In the genomic region with DNA sequence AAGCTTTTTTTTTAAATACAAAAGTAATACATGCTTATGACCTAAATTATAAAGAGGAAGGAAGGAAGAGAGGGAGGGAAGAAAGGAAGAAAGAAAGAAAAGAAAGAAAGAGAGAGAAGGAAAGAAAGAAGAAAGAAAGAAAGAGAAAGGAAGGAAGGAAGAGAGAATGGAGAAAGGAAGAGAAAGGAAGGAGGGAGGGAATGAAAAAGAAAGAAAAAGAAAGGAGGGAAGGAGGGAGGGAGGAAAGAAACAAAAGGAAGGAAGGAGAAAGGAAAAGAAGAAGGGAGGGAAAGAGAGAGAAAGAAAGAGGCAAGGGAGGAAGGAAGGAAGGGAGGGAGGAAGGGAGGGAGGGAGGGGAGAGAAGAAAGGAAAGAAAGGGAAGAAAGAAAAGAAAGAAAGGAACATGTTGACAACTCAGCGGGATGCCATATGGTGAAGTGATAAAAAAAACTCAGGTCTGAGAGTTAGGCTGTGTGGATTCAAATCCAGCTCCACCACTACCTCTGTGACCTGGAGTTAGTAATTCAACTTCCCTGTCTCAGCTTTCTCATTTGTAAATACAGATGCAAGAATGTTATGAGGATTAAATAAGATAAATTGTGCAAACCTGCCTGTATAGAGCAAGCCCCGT, we compare ENCODE assay signal across 22 cellular contexts. TPM values are rescaled to one million over a fixed set of nuclear protein-coding genes. Genes with fewer than 3 reads are reported as not detected.
DNase-seq lines count a peak whose midpoint lies in the region; ATAC-seq and TF ChIP-seq lines count a peak whose summit lies in the region.
"Had no signal": no experiment of that assay in that cellular context is flagged by ENCODE, and none has a peak within 500 bp of the region (broad histone marks: within the 10 kb centered on the region; RNA-seq: fewer than 3 reads in every experiment).

No MANE protein-coding gene starts in this region.

- peak overlapping the region; percentile 56 for H3K4me2 ChIP-seq in GM23338
- H3K4me2 ChIP-seq: A549 had no signal

- peaks cover 18% of the 10 kb centered on the region for H3K4me1 ChIP-seq in GM23338 (ENCODE audit: insufficient read depth)
- H3K4me1 ChIP-seq: A549, BE2C had no signal

- H3K4me3 Mint-ChIP-seq in T-helper 2 cell treated with Interferon-gamma antibody and Interleukin-4, amounts not matched to agents 5 μg/mL and 100 μg/mL, for 36 hours: no peak overlapping the region
- H3K4me3 Mint-ChIP-seq in GM23338: no peak overlapping the region
- no peak overlapping the region for H3K4me3 Mint-ChIP-seq in stimulated activated memory B cell treated with anti-CD40 and anti-IgM and Interleukin-4, amounts not matched to agents 10 μg/mL and 1 μg/mL and 100 μg/mL, for 72 hours

- no peak overlapping the region for H3K4me3 ChIP-seq in GM23338
- H3K4me3 ChIP-seq: A549 had no signal

- no peaks in the 10 kb centered on the region for H3K79me2 ChIP-seq in GM23338 (replicated peaks; ENCODE audit: insufficient read depth)

- H3K27me3 Mint-ChIP-seq in T-helper 2 cell treated with Interferon-gamma antibody and Interleukin-4, amounts not matched to agents 5 μg/mL and 100 μg/mL, for 36 hours (ENCODE audit: low read depth): no peaks in the 10 kb centered on the region
- H3K27me3 Mint-ChIP-seq in GM23338 (ENCODE audit: insufficient read depth, low read depth, poor library complexity): peaks cover 4% of the 10 kb centered on the region
- no peaks in the 10 kb centered on the region for H3K27me3 Mint-ChIP-seq in stimulated activated memory B cell treated with anti-CD40 and anti-IgM and Interleukin-4, amounts not matched to agents 10 μg/mL and 1 μg/mL and 100 μg/mL, for 72 hours

- peak overlapping the region; percentile 28 for H3K27ac Mint-ChIP-seq in T-helper 2 cell treated with Interferon-gamma antibody and Interleukin-4, amounts not matched to agents 5 μg/mL and 100 μg/mL, for 36 hours
- peak overlapping the region; percentile 32; the same call in 1 of the 2 replicates for H3K27ac Mint-ChIP-seq in GM23338
- peak overlapping the region; percentile 36 for H3K27ac Mint-ChIP-seq in stimulated activated memory B cell treated with anti-CD40 and anti-IgM and Interleukin-4, amounts not matched to agents 10 μg/mL and 1 μg/mL and 100 μg/mL, for 72 hours

- no peaks in the 10 kb centered on the region for H3K27me3 ChIP-seq in GM23338 (ENCODE audit: insufficient read depth)

- peaks cover 11% of the 10 kb centered on the region for H3K4me1 Mint-ChIP-seq in T-helper 2 cell treated with Interferon-gamma antibody and Interleukin-4, amounts not matched to agents 5 μg/mL and 100 μg/mL, for 36 hours (ENCODE audit: low read depth)
- peaks cover 16% of the 10 kb centered on the region for H3K4me1 Mint-ChIP-seq in GM23338
- H3K4me1 Mint-ChIP-seq in stimulated activated memory B cell treated with anti-CD40 and anti-IgM and Interleukin-4, amounts not matched to agents 10 μg/mL and 1 μg/mL and 100 μg/mL, for 72 hours: peaks cover 7% of the 10 kb centered on the region

- H3K36me3 Mint-ChIP-seq in T-helper 2 cell treated with Interferon-gamma antibody and Interleukin-4, amounts not matched to agents 5 μg/mL and 100 μg/mL, for 36 hours (ENCODE audit: low read depth): no peaks in the 10 kb centered on the region
- no peaks in the 10 kb centered on the region for H3K36me3 Mint-ChIP-seq in GM23338 (ENCODE audit: low read depth)
- H3K36me3 Mint-ChIP-seq in stimulated activated memory B cell treated with anti-CD40 and anti-IgM and Interleukin-4, amounts not matched to agents 10 μg/mL and 1 μg/mL and 100 μg/mL, for 72 hours: no peaks in the 10 kb centered on the region

- no peak for TF ChIP-seq CTCF in GM23338 (conservative IDR thresholded peaks at IDR 0.05; ENCODE audit: low read depth in 2 of 2)

- ATAC-seq in GM23338 (peak; percentile 43), GM19324 (IDR thresholded peaks at IDR 0.05; ENCODE audit: low FRiP score, unreplicated experiment) (no peak)
- ATAC-seq in stimulated activated memory B cell treated with anti-CD40 and anti-IgM and Interleukin-4, amounts not matched to agents 10 μg/mL and 1 μg/mL and 100 μg/mL, for 72 hours: no peak
- ATAC-seq: A549, HCT116 had no signal

- no peak for DNase-seq in T-helper 2 cell treated with Interferon-gamma antibody and Interleukin-4, amounts not matched to agents 5 μg/mL and 100 μg/mL, for 36 hours (ENCODE audit: low spot score)
- DNase-seq in T-helper 2 cell (no peak), GM23338 (ENCODE audit: low spot score) (peak; percentile 37), NCI-H69 (lab: John Stamatoyannopoulos, UW) (peak; percentile 23)
- no peak for DNase-seq in central memory CD4-positive, alpha-beta T cell
- DNase-seq: BE2C; DMS79; GOT3; IMR-90; MV-4-11; NCI-H1105 treated with DMSO at 0.1 percent for 48 hours; NCI-H1694; NCI-H2081 treated with DMSO at 0.1 percent for 48 hours; NCI-H446 treated with DMSO at 0.1 percent for 48 hours; NCI-H526 treated with DMSO at 0.1 percent for 48 hours; NK-92 treated with Interleukin-12 subunit alpha and Interleukin-12 subunit beta, amount 100 ng/mL, for 24 hours; SIG-M5; T-helper 1 cell had no signal

- H3K27ac ChIP-seq in GM23338 (ENCODE audit: low read depth): no peak overlapping the region; the same call in 1 of the 2 replicates
- H3K27ac ChIP-seq: A549 had no signal

- H3F3A ChIP-seq in GM23338 (replicated peaks; ENCODE audit: low read depth): no peaks in the 10 kb centered on the region

- no peaks in the 10 kb centered on the region for H4K20me1 ChIP-seq in GM23338 (replicated peaks; ENCODE audit: insufficient read depth)

- no peaks in the 10 kb centered on the region for H3K9me3 Mint-ChIP-seq in T-helper 2 cell treated with Interferon-gamma antibody and Interleukin-4, amounts not matched to agents 5 μg/mL and 100 μg/mL, for 36 hours
- H3K9me3 Mint-ChIP-seq in GM23338: no peaks in the 10 kb centered on the region
- H3K9me3 Mint-ChIP-seq in stimulated activated memory B cell treated with anti-CD40 and anti-IgM and Interleukin-4, amounts not matched to agents 10 μg/mL and 1 μg/mL and 100 μg/mL, for 72 hours: no peaks in the 10 kb centered on the region

- no peaks in the 10 kb centered on the region for H3K9me2 ChIP-seq in GM23338 (ENCODE audit: insufficient read depth)

- no peaks in the 10 kb centered on the region for H3K36me3 ChIP-seq in GM23338 (ENCODE audit: insufficient read depth)
- H3K36me3 ChIP-seq: BE2C had no signal

- no peak overlapping the region for H2AFZ ChIP-seq in GM23338

TF ChIP-seq in GM23338, 12 proteins besides CTCF, POLR2A, EP300 and RAD21 (continues in another document):
- no peak for TF ChIP-seq ZNF331 (CRISPR knock-in tag; IDR thresholded peaks at IDR 0.05; ENCODE audit: low read depth)
- TF ChIP-seq EZH2phosphoT487 (IDR thresholded peaks at IDR 0.05; ENCODE audit: unreplicated experiment): no peak
- no peak for TF ChIP-seq ETS1 (IDR thresholded peaks at IDR 0.05)
- no peak for TF ChIP-seq EZH2 (IDR thresholded peaks at IDR 0.05; ENCODE audit: low read depth, unreplicated experiment)
- no peak for TF ChIP-seq STAT1 (IDR thresholded peaks at IDR 0.05; ENCODE audit: unreplicated experiment)
- TF ChIP-seq REST (IDR thresholded peaks at IDR 0.05; ENCODE audit: unreplicated experiment): no peak

RNA-seq across cellular contexts. Expression of gene EED, which starts 9.6 kb away (rescaled TPM):
- 26.7 and 30.7 TPM in 2 replicates for total RNA-seq in GM23338 (2014; rRNA removed; shearing (Covaris generic))
- 23.9 and 29.7 TPM in 2 replicates for polyA plus RNA-seq in GM23338 (2016; fragmentation: Nextera tagmentation; extraction: Ambion mirVana)

Comparison
In these comparisons a context has a peak if more than half of its experiments do, and no peak if none do; other contexts are left out.
1. DNase-seq: peak in GM23338 (single experiment) and NCI-H69 (single experiment); none in T-helper 2 cell treated with Interferon-gamma antibody and Interleukin-4, amounts not matched to agents 5 μg/mL and 100 μg/mL, for 36 hours (single experiment), T-helper 2 cell (0 of 5) and central memory CD4-positive, alpha-beta T cell (single experiment).
2. Peak in every context shown above with its lines, with median percentiles within 50 percentile points of each other: H3K27ac Mint-ChIP-seq.